20 cellular contexts compared by ENCODE assay signal in genomic region chr1:243397613-243398321, GRCh38.
"Had no signal": no experiment of that assay in that cellular context is flagged by ENCODE, and none has a peak within 500 bp of the region (broad histone marks: within the 10 kb centered on the region; RNA-seq: fewer than 3 reads in every experiment).

No MANE protein-coding gene starts in this region.

- H2AFZ ChIP-seq: parathyroid adenoma had no signal

- H3K9me3 ChIP-seq: tibial artery had no signal

- H3K4me3 ChIP-seq: tibial artery had no signal

- H3K27ac ChIP-seq: epithelial cell of prostate, parathyroid adenoma, tibial artery had no signal

- DNase-seq: activated CD4-positive, alpha-beta memory T cell treated with anti-CD3 and anti-CD28 coated beads, Interleukin-2, amount 10 ng/mL, durations not matched to agents 7 days and 5 days; activated CD4-positive, alpha-beta T cell treated with anti-CD3 and anti-CD28 coated beads for 4 hours; activated CD8-positive, alpha-beta memory T cell treated with anti-CD3 and anti-CD28 coated beads, Interleukin-2, amount 10 ng/mL, durations not matched to agents 7 days and 5 days; activated naive CD8-positive, alpha-beta T cell treated with anti-CD3 and anti-CD28 coated beads for 36 hours; amniotic stem cell; endodermal cell; foreskin melanocyte; glutamatergic neuron; islet precursor cell; left colon; retina; stimulated activated CD4-positive, alpha-beta T cell treated with anti-CD3 and anti-CD28 coated beads, Interleukin-2, amount 100 ng/mL, for 24 hours; stimulated activated naive CD4-positive, alpha-beta T cell treated with Interleukin-2 at 50 U/mL for 16 hours; tibial artery had no signal

- H3K4me3 Mint-ChIP-seq: activated CD4-positive, alpha-beta memory T cell treated with anti-CD3 and anti-CD28 coated beads, Interleukin-2, amount 10 ng/mL, durations not matched to agents 7 days and 5 days; activated CD8-positive, alpha-beta memory T cell treated with anti-CD3 and anti-CD28 coated beads, Interleukin-2, amount 10 ng/mL, durations not matched to agents 7 days and 5 days; activated naive CD8-positive, alpha-beta T cell treated with anti-CD3 and anti-CD28 coated beads for 36 hours; endodermal cell; mesothelial cell of epicardium; natural killer cell treated with Interleukin-12 subunit alpha and Interleukin-12 subunit beta and Interleukin-15 and Interleukin-18, amount 100 ng/mL, for 72 hours; WTC11 had no signal

- H3K79me2 ChIP-seq: parathyroid adenoma had no signal

- H3K4me1 ChIP-seq: parathyroid adenoma, tibial artery had no signal

- FAIRE-seq: urothelium cell line had no signal

- H3K9ac ChIP-seq: parathyroid adenoma had no signal

- H3K36me3 Mint-ChIP-seq: activated CD8-positive, alpha-beta memory T cell treated with anti-CD3 and anti-CD28 coated beads, Interleukin-2, amount 10 ng/mL, durations not matched to agents 7 days and 5 days; natural killer cell treated with Interleukin-12 subunit alpha and Interleukin-12 subunit beta and Interleukin-15 and Interleukin-18, amount 100 ng/mL, for 72 hours; WTC11 had no signal

- H3K36me3 ChIP-seq: tibial artery had no signal

- H3K4me1 Mint-ChIP-seq: activated CD8-positive, alpha-beta memory T cell treated with anti-CD3 and anti-CD28 coated beads, Interleukin-2, amount 10 ng/mL, durations not matched to agents 7 days and 5 days had no signal

- H3K27ac Mint-ChIP-seq: activated CD4-positive, alpha-beta memory T cell treated with anti-CD3 and anti-CD28 coated beads, Interleukin-2, amount 10 ng/mL, durations not matched to agents 7 days and 5 days; activated CD8-positive, alpha-beta memory T cell treated with anti-CD3 and anti-CD28 coated beads, Interleukin-2, amount 10 ng/mL, durations not matched to agents 7 days and 5 days; activated naive CD8-positive, alpha-beta T cell treated with anti-CD3 and anti-CD28 coated beads for 36 hours; endodermal cell; mesothelial cell of epicardium; natural killer cell treated with Interleukin-12 subunit alpha and Interleukin-12 subunit beta and Interleukin-15 and Interleukin-18, amount 100 ng/mL, for 72 hours had no signal

- H3K9me3 Mint-ChIP-seq: activated CD4-positive, alpha-beta memory T cell treated with anti-CD3 and anti-CD28 coated beads, Interleukin-2, amount 10 ng/mL, durations not matched to agents 7 days and 5 days; activated naive CD8-positive, alpha-beta T cell treated with anti-CD3 and anti-CD28 coated beads for 36 hours; endodermal cell; mesothelial cell of epicardium; natural killer cell treated with Interleukin-12 subunit alpha and Interleukin-12 subunit beta and Interleukin-15 and Interleukin-18, amount 100 ng/mL, for 72 hours; WTC11 had no signal

- ATAC-seq: activated CD8-positive, alpha-beta memory T cell treated with anti-CD3 and anti-CD28 coated beads, Interleukin-2, amount 10 ng/mL, durations not matched to agents 7 days and 5 days; left colon; natural killer cell treated with Interleukin-12 subunit alpha and Interleukin-12 subunit beta and Interleukin-15 and Interleukin-18, amount 100 ng/mL, for 72 hours; WTC11 had no signal

- H3K27me3 Mint-ChIP-seq: activated CD4-positive, alpha-beta memory T cell treated with anti-CD3 and anti-CD28 coated beads, Interleukin-2, amount 10 ng/mL, durations not matched to agents 7 days and 5 days; activated CD8-positive, alpha-beta memory T cell treated with anti-CD3 and anti-CD28 coated beads, Interleukin-2, amount 10 ng/mL, durations not matched to agents 7 days and 5 days; activated naive CD8-positive, alpha-beta T cell treated with anti-CD3 and anti-CD28 coated beads for 36 hours; natural killer cell treated with Interleukin-12 subunit alpha and Interleukin-12 subunit beta and Interleukin-15 and Interleukin-18, amount 100 ng/mL, for 72 hours had no signal

- H3K27me3 ChIP-seq: tibial artery had no signal
